3 cellular contexts compared by ENCODE assay signal in the genomic region with DNA sequence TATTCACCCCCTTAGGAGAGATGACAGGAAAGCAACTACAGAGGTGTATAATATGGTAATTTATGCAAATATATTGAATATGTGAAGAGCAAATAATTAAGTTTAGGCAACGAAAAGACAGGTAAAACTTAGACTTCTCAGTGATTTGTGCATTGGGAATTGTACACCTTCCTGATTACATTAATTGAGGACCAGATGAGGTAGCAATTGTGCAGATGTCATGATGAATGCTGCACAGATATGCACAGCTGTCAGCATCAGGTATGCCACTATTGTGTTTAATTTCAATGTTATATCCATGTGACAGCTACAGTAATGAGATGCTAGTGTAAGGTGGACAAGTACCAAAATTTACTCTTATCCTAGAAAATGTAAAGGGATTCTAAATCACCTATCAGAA.
"Had no signal": no experiment of that assay in that cellular context is flagged by ENCODE, and none has a peak within 500 bp of the region (broad histone marks: within the 10 kb centered on the region; RNA-seq: fewer than 3 reads in every experiment).

No MANE protein-coding gene starts in this region.

- H3K4me3 ChIP-seq: GM12878 had no signal

- ATAC-seq: GM12878 had no signal

- DNase-seq: GDM1, GF-D8 had no signal
